In genomic region chr13:24076124-24076523, GRCh38 we compare ENCODE assay signal across 1 cellular context.
TF ChIP-seq lines count a peak whose summit lies in the region.

No MANE protein-coding gene starts in this region.

TF ChIP-seq in HepG2, 621 proteins besides CTCF, POLR2A, EP300 and RAD21 (continued from another document):
- TF ChIP-seq SOX6 (IDR thresholded peaks at IDR 0.05), result no peak
- peak; percentile 63; the same call in 1 of the 2 replicates for TF ChIP-seq SOX6 (CRISPR knock-in tag; IDR thresholded peaks at IDR 0.05)
- TF ChIP-seq MAFK (conservative IDR thresholded peaks at IDR 0.05 in 1 of 2, IDR thresholded peaks at IDR 0.05 in 1 of 2; ENCODE audit: low read length in 2 of 2), result peak; percentile 15 to 17; a peak in 1 of 4 replicates
- no peak for TF ChIP-seq TSC22D2 (CRISPR knock-in tag; IDR thresholded peaks at IDR 0.05; ENCODE audit: borderline replicate concordance)
- TF ChIP-seq YY1 (IDR thresholded peaks at IDR 0.05; ENCODE audit: insufficient read depth, insufficient replicate concordance, low read depth, low read length), result no peak
- TF ChIP-seq CEBPB (IDR thresholded peaks at IDR 0.05; ENCODE audit: borderline replicate concordance, low read depth, low read length), result peak; percentile 79; the same call in 1 of the 2 replicates
- peak; percentile 69 for TF ChIP-seq ATF3 (CRISPR knock-in tag; IDR thresholded peaks at IDR 0.05)
- peak; percentile 70 for TF ChIP-seq HIC2 (CRISPR knock-in tag; IDR thresholded peaks at IDR 0.05; ENCODE audit: low read depth)
- TF ChIP-seq HNF1A (IDR thresholded peaks at IDR 0.05; ENCODE audit: low read depth), result peak; percentile 84
- 0 out of 2 replicates have a peak, but pooled peaks have one; percentile 29 for TF ChIP-seq HNF1A (CRISPR knock-in tag; IDR thresholded peaks at IDR 0.05; ENCODE audit: borderline replicate concordance)
- 0 out of 2 replicates have a peak, but pooled peaks have one; percentile 53 for TF ChIP-seq ZBTB42 (CRISPR knock-in tag; IDR thresholded peaks at IDR 0.05)
- TF ChIP-seq HDAC1 (CRISPR knock-in tag; IDR thresholded peaks at IDR 0.05), result 0 out of 2 replicates have a peak, but pooled peaks have one; percentile 32
- peak; percentile 73 for TF ChIP-seq GATAD2A (CRISPR knock-in tag; IDR thresholded peaks at IDR 0.05)
- peak; percentile 19; the same call in 1 of the 2 replicates for TF ChIP-seq PATZ1 (CRISPR knock-in tag; IDR thresholded peaks at IDR 0.05)
- TF ChIP-seq ZNF331 (CRISPR knock-in tag; IDR thresholded peaks at IDR 0.05), result 0 out of 2 replicates have a peak, but pooled peaks have one; percentile 29
- TF ChIP-seq ATF4 (CRISPR knock-in tag; IDR thresholded peaks at IDR 0.05), result peak in 1 of 2 experiments; percentile 92; a peak in 2 of 4 replicates
- peak; percentile 45; the same call in 1 of the 2 replicates for TF ChIP-seq TFAP4 (IDR thresholded peaks at IDR 0.05; ENCODE audit: borderline replicate concordance, low read depth)
- 0 out of 2 replicates have a peak, but pooled peaks have one; percentile 36 for TF ChIP-seq ZNF430 (CRISPR knock-in tag; IDR thresholded peaks at IDR 0.05)
- TF ChIP-seq ONECUT2 (CRISPR knock-in tag; IDR thresholded peaks at IDR 0.05), result peak; percentile 58; the same call in 1 of the 2 replicates
- peak; percentile 77 for TF ChIP-seq PBX2 (CRISPR knock-in tag; IDR thresholded peaks at IDR 0.05)
- TF ChIP-seq BRD4 (CRISPR knock-in tag; IDR thresholded peaks at IDR 0.05), result no peak
- no peak for TF ChIP-seq HOXA5 (CRISPR knock-in tag; IDR thresholded peaks at IDR 0.05)
- TF ChIP-seq TBX2 (CRISPR knock-in tag; IDR thresholded peaks at IDR 0.05; ENCODE audit: borderline replicate concordance), result peak; percentile 24; the same call in 1 of the 2 replicates
- no peak for TF ChIP-seq SOX13 (IDR thresholded peaks at IDR 0.05)
- peak in 1 of 2 experiments; percentile 61; a peak in 2 of 4 replicates for TF ChIP-seq SOX13 (CRISPR knock-in tag; conservative IDR thresholded peaks at IDR 0.05 in 1 of 2, IDR thresholded peaks at IDR 0.05 in 1 of 2)
- TF ChIP-seq PLRG1 (conservative IDR thresholded peaks at IDR 0.05), result no peak
- peak; percentile 79 for TF ChIP-seq BHLHE40 (IDR thresholded peaks at IDR 0.05; ENCODE audit: low read length)
- TF ChIP-seq RARA (CRISPR knock-in tag; IDR thresholded peaks at IDR 0.05), result peak; percentile 44; the same call in 1 of the 2 replicates
- 0 out of 2 replicates have a peak, but pooled peaks have one; percentile 23 for TF ChIP-seq HNF4A (CRISPR knock-in tag; IDR thresholded peaks at IDR 0.05)
- TF ChIP-seq FOSL2 (CRISPR knock-in tag; IDR thresholded peaks at IDR 0.05), result peak; percentile 64
- TF ChIP-seq HNRNPUL1 (IDR thresholded peaks at IDR 0.05; ENCODE audit: low read depth, low read length), result 0 out of 2 replicates have a peak, but pooled peaks have one; percentile 23
- peak; percentile 36; the same call in 1 of the 2 replicates for TF ChIP-seq HMG20A (CRISPR knock-in tag; IDR thresholded peaks at IDR 0.05; ENCODE audit: borderline replicate concordance)
- peak; percentile 55; the same call in 1 of the 2 replicates for TF ChIP-seq ARID5B (CRISPR knock-in tag; IDR thresholded peaks at IDR 0.05)
- TF ChIP-seq ARID4A (CRISPR knock-in tag; IDR thresholded peaks at IDR 0.05; ENCODE audit: borderline replicate concordance), result peak; percentile 19; the same call in 1 of the 2 replicates
- peak; percentile 81 for TF ChIP-seq CEBPG (CRISPR knock-in tag; IDR thresholded peaks at IDR 0.05)
- no peak for TF ChIP-seq IKZF1 (IDR thresholded peaks at IDR 0.05)
- TF ChIP-seq MAFF (IDR thresholded peaks at IDR 0.05; ENCODE audit: low read depth, low read length), result peak; percentile 33; the same call in 1 of the 2 replicates
TF ChIP-seq in HepG2: peak in this region for 31.
